Comparison of ENCODE assay signal across 11 cellular contexts in the genomic region with DNA sequence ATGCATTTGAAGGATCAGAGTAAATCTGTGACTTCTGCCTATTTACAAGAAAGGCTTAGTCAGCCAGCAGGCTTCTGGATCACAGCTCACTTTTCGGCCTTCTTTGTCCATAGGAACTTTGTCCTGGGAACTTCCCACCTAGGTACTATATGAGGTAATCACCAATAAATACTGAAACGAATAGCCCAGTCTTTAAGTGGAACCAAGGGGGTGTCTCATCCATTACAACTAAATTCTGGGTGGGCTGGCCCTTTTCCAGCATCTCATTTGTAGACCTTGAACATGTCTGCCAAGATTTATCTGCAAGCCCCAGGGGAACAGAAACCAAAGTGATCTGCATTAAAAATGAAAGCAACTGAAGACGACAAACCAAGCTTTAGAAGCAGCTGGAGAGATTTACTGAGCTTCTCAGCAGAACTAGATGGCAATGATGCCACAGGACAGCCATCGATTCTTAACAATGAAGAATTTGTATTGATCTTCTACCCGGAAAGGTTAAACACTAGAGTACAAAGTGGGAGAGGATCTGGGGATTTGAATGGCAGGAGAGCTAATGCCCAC. TPM values are rescaled to one million over a fixed set of nuclear protein-coding genes. Genes with fewer than 3 reads are reported as not detected.
DNase-seq lines count a peak whose midpoint lies in the region; ATAC-seq and TF ChIP-seq lines count a peak whose summit lies in the region.
"Had no signal": no experiment of that assay in that cellular context is flagged by ENCODE, and none has a peak within 500 bp of the region (broad histone marks: within the 10 kb centered on the region; RNA-seq: fewer than 3 reads in every experiment).

No MANE protein-coding gene starts in this region.

- H3K4me3 ChIP-seq in gastroesophageal sphincter: no peak overlapping the region

- TF ChIP-seq EP300 in gastroesophageal sphincter (IDR thresholded peaks at IDR 0.05): no peak

- H3K4me1 ChIP-seq in gastroesophageal sphincter: no peaks in the 10 kb centered on the region

- H3K27me3 ChIP-seq in gastroesophageal sphincter: peaks cover 20% of the 10 kb centered on the region

- peak overlapping the region; percentile 29 for H3K27ac Mint-ChIP-seq in mesothelial cell of epicardium
- H3K27ac Mint-ChIP-seq in activated CD4-positive, alpha-beta memory T cell treated with anti-CD3 and anti-CD28 coated beads, Interleukin-2, amount 10 ng/mL, durations not matched to agents 7 days and 5 days: no peak overlapping the region
- H3K27ac Mint-ChIP-seq: stimulated activated naive CD8-positive, alpha-beta T cell treated with anti-CD3 and anti-CD28 coated beads, Interleukin-15, Interleukin-2, amounts not matched to agents 100 ng/mL and 50 ng/mL, for 24 hours had no signal

- peaks cover 51% of the 10 kb centered on the region for H3K4me1 Mint-ChIP-seq in mesothelial cell of epicardium
- peaks cover 7% of the 10 kb centered on the region for H3K4me1 Mint-ChIP-seq in activated CD4-positive, alpha-beta memory T cell treated with anti-CD3 and anti-CD28 coated beads, Interleukin-2, amount 10 ng/mL, durations not matched to agents 7 days and 5 days

- H3K9me3 ChIP-seq in gastroesophageal sphincter: no peaks in the 10 kb centered on the region

- no peak for TF ChIP-seq POLR2A in gastroesophageal sphincter (IDR thresholded peaks at IDR 0.05)

- no peak overlapping the region for H3K27ac ChIP-seq in gastroesophageal sphincter

- CTCF ChIA-PET in HEK293T (lab: Yijun Ruan, JAX): interaction anchor here (0.6 to 1.2 kb wide), 5 partner anchors 65 to 295 kb away, joined by 3 to 7 read pairs (median 4); no protein-coding TSS in a partner anchor
- CTCF ChIA-PET in activated CD4-positive, alpha-beta memory T cell treated with anti-CD3 and anti-CD28 coated beads, Interleukin-2, amount 10 ng/mL, durations not matched to agents 7 days and 5 days (lab: Charles Lee): no interaction called here

- no peaks in the 10 kb centered on the region for H3K9me3 Mint-ChIP-seq in mesothelial cell of epicardium
- H3K9me3 Mint-ChIP-seq in activated CD4-positive, alpha-beta memory T cell treated with anti-CD3 and anti-CD28 coated beads, Interleukin-2, amount 10 ng/mL, durations not matched to agents 7 days and 5 days: no peaks in the 10 kb centered on the region
- H3K9me3 Mint-ChIP-seq: stimulated activated naive CD8-positive, alpha-beta T cell treated with anti-CD3 and anti-CD28 coated beads, Interleukin-15, Interleukin-2, amounts not matched to agents 100 ng/mL and 50 ng/mL, for 24 hours had no signal

- no peak for ATAC-seq in gastroesophageal sphincter

- DNase-seq in DMS53 treated with DMSO at 0.1 percent for 48 hours (lab: John Stamatoyannopoulos, UW; ENCODE audit: unreplicated experiment): peak; percentile 70
- peak; percentile 37 for DNase-seq in HEK293T (ENCODE audit: extremely low spot score)
- peak; percentile 6 for DNase-seq in amniotic epithelial cell (ENCODE audit: low read depth)
- peak in 1 of 2 experiments; percentile 54 for DNase-seq in mesothelial cell of epicardium (ENCODE audit: low spot score in 2 of 2, unreplicated experiment in 2 of 2)
- DNase-seq in activated CD4-positive, alpha-beta memory T cell treated with anti-CD3 and anti-CD28 coated beads, Interleukin-2, amount 10 ng/mL, durations not matched to agents 7 days and 5 days: no peak
- no peak for DNase-seq in hepatic stellate cell (ENCODE audit: low spot score)
- DNase-seq in NCI-H146 (lab: John Stamatoyannopoulos, UW): no peak
- DNase-seq: GF-D8, NCI-H2081 treated with DMSO at 0.1 percent for 48 hours had no signal

- TF ChIP-seq CTCF in mesothelial cell of epicardium (IDR thresholded peaks at IDR 0.05; ENCODE audit: unreplicated experiment) (no peak), gastroesophageal sphincter (IDR thresholded peaks at IDR 0.05) (no peak)

- POLR2A ChIA-PET in HEK293T (lab: Yijun Ruan, JAX): interaction anchor here (1.0 kb wide), 1 partner anchor 458 kb away, joined by 3 read pairs; no protein-coding TSS in a partner anchor
- POLR2A ChIA-PET in activated CD4-positive, alpha-beta memory T cell treated with anti-CD3 and anti-CD28 coated beads, Interleukin-2, amount 10 ng/mL, durations not matched to agents 7 days and 5 days (lab: Charles Lee): no interaction called here

- H3K36me3 ChIP-seq in gastroesophageal sphincter: no peaks in the 10 kb centered on the region

- no peak overlapping the region for H3K4me3 Mint-ChIP-seq in mesothelial cell of epicardium
- no peak overlapping the region for H3K4me3 Mint-ChIP-seq in activated CD4-positive, alpha-beta memory T cell treated with anti-CD3 and anti-CD28 coated beads, Interleukin-2, amount 10 ng/mL, durations not matched to agents 7 days and 5 days
- H3K4me3 Mint-ChIP-seq: stimulated activated naive CD8-positive, alpha-beta T cell treated with anti-CD3 and anti-CD28 coated beads, Interleukin-15, Interleukin-2, amounts not matched to agents 100 ng/mL and 50 ng/mL, for 24 hours had no signal

- peaks cover 20% of the 10 kb centered on the region for H3K27me3 Mint-ChIP-seq in mesothelial cell of epicardium (ENCODE audit: low read depth)
- H3K27me3 Mint-ChIP-seq in activated CD4-positive, alpha-beta memory T cell treated with anti-CD3 and anti-CD28 coated beads, Interleukin-2, amount 10 ng/mL, durations not matched to agents 7 days and 5 days: no peaks in the 10 kb centered on the region
- H3K27me3 Mint-ChIP-seq: stimulated activated naive CD8-positive, alpha-beta T cell treated with anti-CD3 and anti-CD28 coated beads, Interleukin-15, Interleukin-2, amounts not matched to agents 100 ng/mL and 50 ng/mL, for 24 hours had no signal

- 60 to 70% methylated on average over 3 to 5 of the region's 5 CpGs for WGBS in gastroesophageal sphincter (ENCODE audit: low coverage in 1 of 2), 2 donors

- H3K36me3 Mint-ChIP-seq in mesothelial cell of epicardium: no peaks in the 10 kb centered on the region
- H3K36me3 Mint-ChIP-seq in activated CD4-positive, alpha-beta memory T cell treated with anti-CD3 and anti-CD28 coated beads, Interleukin-2, amount 10 ng/mL, durations not matched to agents 7 days and 5 days (ENCODE audit: low read depth): peaks cover 49% of the 10 kb centered on the region

TF ChIP-seq in HEK293T, 16 proteins besides CTCF, POLR2A, EP300 and RAD21:
- TF ChIP-seq ZNF384 (IDR thresholded peaks at IDR 0.05) (no peak), FOXK2 (IDR thresholded peaks at IDR 0.05) (no peak), SUZ12 (IDR thresholded peaks at IDR 0.05) (no peak), LEF1 (IDR thresholded peaks at IDR 0.05; ENCODE audit: borderline replicate concordance) (no peak), CTBP1 (IDR thresholded peaks at IDR 0.05; ENCODE audit: borderline replicate concordance) (peak; percentile 43; the same call in 1 of the 2 replicates), ARNT (IDR thresholded peaks at IDR 0.05) (no peak), FOXA1 (IDR thresholded peaks at IDR 0.05) (no peak), L3MBTL2 (conservative IDR thresholded peaks at IDR 0.05) (no peak), SP1 (IDR thresholded peaks at IDR 0.05) (no peak), NFRKB (IDR thresholded peaks at IDR 0.05) (no peak), ELF4 (IDR thresholded peaks at IDR 0.05) (no peak)
- TF ChIP-seq, protein P1, sequence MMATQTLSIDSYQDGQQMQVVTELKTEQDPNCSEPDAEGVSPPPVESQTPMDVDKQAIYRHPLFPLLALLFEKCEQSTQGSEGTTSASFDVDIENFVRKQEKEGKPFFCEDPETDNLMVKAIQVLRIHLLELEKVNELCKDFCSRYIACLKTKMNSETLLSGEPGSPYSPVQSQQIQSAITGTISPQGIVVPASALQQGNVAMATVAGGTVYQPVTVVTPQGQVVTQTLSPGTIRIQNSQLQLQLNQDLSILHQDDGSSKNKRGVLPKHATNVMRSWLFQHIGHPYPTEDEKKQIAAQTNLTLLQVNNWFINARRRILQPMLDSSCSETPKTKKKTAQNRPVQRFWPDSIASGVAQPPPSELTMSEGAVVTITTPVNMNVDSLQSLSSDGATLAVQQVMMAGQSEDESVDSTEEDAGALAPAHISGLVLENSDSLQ (IDR thresholded peaks at IDR 0.05): peak; percentile 90

RNA-seq across cellular contexts. Expression of a gene that starts 55.5 kb away (rescaled TPM):
- total RNA-seq in mesothelial cell of epicardium (16.2 to 20.1 TPM (median 18.4 TPM) in 3 replicates), gastroesophageal sphincter (10 to 100 TPM; 12.4 to 20.5 (median 16.8) TPM)
- 10 to 100 TPM; 22.6 to 22.8 TPM for total RNA-seq in activated CD4-positive, alpha-beta memory T cell treated with anti-CD3 and anti-CD28 coated beads, Interleukin-2, amount 10 ng/mL, durations not matched to agents 7 days and 5 days

Comparison
In these comparisons a context has a peak if more than half of its experiments do, and no peak if none do; other contexts are left out.
1. DNase-seq: peak in DMS53 treated with DMSO at 0.1 percent for 48 hours (single experiment), HEK293T (single experiment) and amniotic epithelial cell (single experiment); none in activated CD4-positive, alpha-beta memory T cell treated with anti-CD3 and anti-CD28 coated beads, Interleukin-2, amount 10 ng/mL, durations not matched to agents 7 days and 5 days (single experiment), hepatic stellate cell (single experiment) and NCI-H146 (single experiment).